2 cellular contexts compared by ENCODE assay signal in the genomic region with DNA sequence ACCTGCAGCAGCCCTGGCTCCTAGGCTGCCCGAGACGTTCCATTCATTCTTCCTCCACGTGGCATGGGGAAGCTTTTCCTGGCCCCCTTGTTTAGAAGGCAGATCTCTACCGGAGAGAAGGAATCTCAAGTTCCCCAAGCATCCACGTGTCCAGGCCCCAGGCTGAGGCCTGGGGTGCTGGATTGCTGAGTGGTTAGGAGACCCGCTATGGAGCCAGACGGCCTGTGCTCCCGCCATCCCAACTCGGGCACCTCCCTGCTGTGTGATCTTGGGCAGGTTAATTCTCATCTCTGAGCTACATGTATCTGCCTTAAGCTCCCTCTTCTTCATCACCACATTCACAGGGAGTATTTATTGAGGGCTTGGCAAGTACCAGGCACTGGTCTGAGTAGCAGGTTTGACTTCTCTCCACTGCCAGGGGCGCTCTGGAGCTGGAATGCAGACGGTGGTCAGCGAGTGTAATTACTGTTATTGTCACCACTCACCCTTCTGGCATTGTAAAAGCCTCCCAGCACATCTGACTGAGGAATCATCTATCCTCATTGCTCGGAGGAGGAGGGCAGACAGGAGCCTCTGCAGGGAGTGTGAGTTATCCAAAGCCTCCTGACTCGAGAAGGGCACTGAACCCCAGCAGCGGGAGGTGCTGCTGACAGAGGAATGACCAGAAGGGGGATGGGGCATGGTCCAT.
TF ChIP-seq lines count a peak whose summit lies in the region.

No MANE protein-coding gene starts in this region.

TF ChIP-seq in A549, 52 proteins besides CTCF, POLR2A, EP300 and RAD21 (continued from another document):
- TF ChIP-seq, protein P1, sequence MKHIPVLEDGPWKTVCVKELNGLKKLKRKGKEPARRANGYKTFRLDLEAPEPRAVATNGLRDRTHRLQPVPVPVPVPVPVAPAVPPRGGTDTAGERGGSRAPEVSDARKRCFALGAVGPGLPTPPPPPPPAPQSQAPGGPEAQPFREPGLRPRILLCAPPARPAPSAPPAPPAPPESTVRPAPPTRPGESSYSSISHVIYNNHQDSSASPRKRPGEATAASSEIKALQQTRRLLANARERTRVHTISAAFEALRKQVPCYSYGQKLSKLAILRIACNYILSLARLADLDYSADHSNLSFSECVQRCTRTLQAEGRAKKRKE (CRISPR knock-in tag; IDR thresholded peaks at IDR 0.05; ENCODE audit: low read depth): 0 out of 2 replicates have a peak, but pooled peaks have one; percentile 37
- TF ChIP-seq ESRRA (IDR thresholded peaks at IDR 0.05; ENCODE audit: borderline replicate concordance, low read length): no peak
- TF ChIP-seq, protein P2, sequence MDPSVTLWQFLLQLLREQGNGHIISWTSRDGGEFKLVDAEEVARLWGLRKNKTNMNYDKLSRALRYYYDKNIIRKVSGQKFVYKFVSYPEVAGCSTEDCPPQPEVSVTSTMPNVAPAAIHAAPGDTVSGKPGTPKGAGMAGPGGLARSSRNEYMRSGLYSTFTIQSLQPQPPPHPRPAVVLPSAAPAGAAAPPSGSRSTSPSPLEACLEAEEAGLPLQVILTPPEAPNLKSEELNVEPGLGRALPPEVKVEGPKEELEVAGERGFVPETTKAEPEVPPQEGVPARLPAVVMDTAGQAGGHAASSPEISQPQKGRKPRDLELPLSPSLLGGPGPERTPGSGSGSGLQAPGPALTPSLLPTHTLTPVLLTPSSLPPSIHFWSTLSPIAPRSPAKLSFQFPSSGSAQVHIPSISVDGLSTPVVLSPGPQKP (IDR thresholded peaks at IDR 0.05; ENCODE audit: low read depth, low read length): no peak
- peak; percentile 60; the same call in 1 of the 2 replicates for TF ChIP-seq HOXB5 (CRISPR knock-in tag; IDR thresholded peaks at IDR 0.05)
- TF ChIP-seq ZFP36 (IDR thresholded peaks at IDR 0.05; ENCODE audit: borderline replicate concordance, partially characterized antibody): peak; percentile 18
- TF ChIP-seq RNF2 (IDR thresholded peaks at IDR 0.05; ENCODE audit: borderline replicate concordance, low read depth): no peak
TF ChIP-seq in A549: peak in this region for 5.

TF ChIP-seq in Ishikawa, 13 proteins besides CTCF, POLR2A, EP300 and RAD21 (continued from another document):
- TF ChIP-seq REST (IDR thresholded peaks at IDR 0.05; ENCODE audit: low read depth) (no peak), YY1 (IDR thresholded peaks at IDR 0.05; ENCODE audit: low read depth) (no peak), NFIC (IDR thresholded peaks at IDR 0.05) (no peak), CREB1 (IDR thresholded peaks at IDR 0.05; ENCODE audit: low read depth) (no peak), CEBPB (IDR thresholded peaks at IDR 0.05) (no peak), TEAD4 (IDR thresholded peaks at IDR 0.05) (peak; percentile 90), FOXM1 (IDR thresholded peaks at IDR 0.05; ENCODE audit: borderline replicate concordance, low read depth) (0 out of 2 replicates have a peak, but pooled peaks have one; percentile 45)
- TF ChIP-seq, protein P3, sequence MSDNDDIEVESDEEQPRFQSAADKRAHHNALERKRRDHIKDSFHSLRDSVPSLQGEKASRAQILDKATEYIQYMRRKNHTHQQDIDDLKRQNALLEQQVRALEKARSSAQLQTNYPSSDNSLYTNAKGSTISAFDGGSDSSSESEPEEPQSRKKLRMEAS (IDR thresholded peaks at IDR 0.05): peak; percentile 75
